ENCODE assay signal across 9 cellular contexts in genomic region chr3:156818890-156819289, GRCh38. TPM values are rescaled to one million over a fixed set of nuclear protein-coding genes. Genes with fewer than 3 reads are reported as not detected.
DNase-seq lines count a peak whose midpoint lies in the region; ATAC-seq, FAIRE-seq and TF ChIP-seq lines count a peak whose summit lies in the region.
"Had no signal": no experiment of that assay in that cellular context is flagged by ENCODE, and none has a peak within 500 bp of the region (broad histone marks: within the 10 kb centered on the region; RNA-seq: fewer than 3 reads in every experiment).

No MANE protein-coding gene starts in this region.

- TF ChIP-seq RAD21 in HepG2 (CRISPR knock-in tag; IDR thresholded peaks at IDR 0.05): no peak

- FAIRE-seq in HepG2 (lab: Jason Lieb, UNC): no peak

- no peak overlapping the region for H3K4me2 ChIP-seq in HepG2 (ENCODE audit: low read depth, low read length)

- ATAC-seq in CD4-positive, alpha-beta T cell (ENCODE audit: poor library complexity): no peak
- ATAC-seq in activated CD8-positive, alpha-beta T cell treated with anti-CD3 and anti-CD28 coated beads, Interleukin-2, amount 10 ng/mL, durations not matched to agents 7 days and 5 days: no peak
- ATAC-seq in HepG2 (peak; percentile 69; the same call in 2 of the 3 replicates), GM18861 (IDR thresholded peaks at IDR 0.05; ENCODE audit: unreplicated experiment) (no peak)

- H3K27ac ChIP-seq in CD4-positive, alpha-beta T cell (ENCODE audit: low read depth, low read length): no peak overlapping the region
- H3K27ac ChIP-seq in HepG2 (ENCODE audit: extremely low read length, insufficient read depth, low read length): no peak overlapping the region
- H3K27ac ChIP-seq: ascending aorta had no signal

- peaks cover 33% of the 10 kb centered on the region for H3K4me1 Mint-ChIP-seq in CD4-positive, alpha-beta T cell (ENCODE audit: low read depth)
- H3K4me1 Mint-ChIP-seq in activated CD8-positive, alpha-beta T cell treated with anti-CD3 and anti-CD28 coated beads, Interleukin-2, amount 10 ng/mL, durations not matched to agents 7 days and 5 days (ENCODE audit: low read depth): peaks cover 65% of the 10 kb centered on the region

- POLR2A ChIA-PET in CD4-positive, alpha-beta T cell (lab: Charles Lee): interaction anchor here (2.1 to 4.5 kb wide), 2 partner anchors 144 to 356 kb away, joined by 11 to 26 read pairs; partner anchors contain the start of gene TIPARP
- POLR2A ChIA-PET in activated CD8-positive, alpha-beta T cell treated with anti-CD3 and anti-CD28 coated beads, Interleukin-2, amount 10 ng/mL, durations not matched to agents 7 days and 5 days (lab: Charles Lee): no interaction called here
- POLR2A ChIA-PET in HepG2 (lab: Yijun Ruan, JAX): no interaction called here

- no peak overlapping the region for H3K4me3 ChIP-seq in HepG2 (replicated peaks in 1 of 3; ENCODE audit: insufficient read depth in 1 of 3, low read depth in 2 of 3, low read length in 3 of 3)
- H3K4me3 ChIP-seq: ascending aorta had no signal

- DNase-seq in CD4-positive, alpha-beta T cell: no peak
- DNase-seq in HS-27A (ENCODE audit: low read depth) (peak; percentile 52), HepG2 (ENCODE audit: low spot score) (no peak), NCI-H524 treated with DMSO at 0.1 percent for 48 hours (lab: John Stamatoyannopoulos, UW) (no peak), NCI-H1105 treated with DMSO at 0.1 percent for 48 hours (lab: John Stamatoyannopoulos, UW) (no peak), A172 (ENCODE audit: low spot score) (no peak)
- no peak for DNase-seq in activated CD8-positive, alpha-beta T cell treated with anti-CD3 and anti-CD28 coated beads, Interleukin-2, amount 10 ng/mL, durations not matched to agents 7 days and 5 days

- H3K27ac Mint-ChIP-seq in CD4-positive, alpha-beta T cell: no peak overlapping the region
- peak overlapping the region; percentile 43 for H3K27ac Mint-ChIP-seq in activated CD8-positive, alpha-beta T cell treated with anti-CD3 and anti-CD28 coated beads, Interleukin-2, amount 10 ng/mL, durations not matched to agents 7 days and 5 days

- no peak overlapping the region for H3K9ac ChIP-seq in HepG2 (ENCODE audit: insufficient read depth, low read depth, low read length)

- H3K79me2 ChIP-seq in HepG2 (ENCODE audit: insufficient read depth, low read length): no peaks in the 10 kb centered on the region

- no peak overlapping the region for H2AFZ ChIP-seq in HepG2 (ENCODE audit: low read length)

- no peak for TF ChIP-seq CTCF in CD4-positive, alpha-beta T cell (IDR thresholded peaks at IDR 0.05)
- no peak for TF ChIP-seq CTCF in HepG2 (CRISPR knock-in tag; IDR thresholded peaks at IDR 0.05)

- H3K36me3 Mint-ChIP-seq in CD4-positive, alpha-beta T cell (ENCODE audit: low read depth): no peaks in the 10 kb centered on the region
- peaks cover 20% of the 10 kb centered on the region for H3K36me3 Mint-ChIP-seq in activated CD8-positive, alpha-beta T cell treated with anti-CD3 and anti-CD28 coated beads, Interleukin-2, amount 10 ng/mL, durations not matched to agents 7 days and 5 days (ENCODE audit: low read depth)

- H3K4me3 Mint-ChIP-seq in CD4-positive, alpha-beta T cell: peak overlapping the region; percentile 6
- no peak overlapping the region for H3K4me3 Mint-ChIP-seq in activated CD8-positive, alpha-beta T cell treated with anti-CD3 and anti-CD28 coated beads, Interleukin-2, amount 10 ng/mL, durations not matched to agents 7 days and 5 days

- H3K27me3 Mint-ChIP-seq in CD4-positive, alpha-beta T cell: no peaks in the 10 kb centered on the region
- no peaks in the 10 kb centered on the region for H3K27me3 Mint-ChIP-seq in activated CD8-positive, alpha-beta T cell treated with anti-CD3 and anti-CD28 coated beads, Interleukin-2, amount 10 ng/mL, durations not matched to agents 7 days and 5 days (ENCODE audit: low read depth)

- TF ChIP-seq POLR2A in HepG2 (IDR thresholded peaks at IDR 0.05; ENCODE audit: insufficient read depth in 1 of 2, low read depth in 2 of 2, low read length in 2 of 2): no peak

- WGBS in HepG2 (ENCODE audit: low lambda C conversion rate): 53% methylated on average over 3 of the region's 3 CpGs

- no peaks in the 10 kb centered on the region for H4K20me1 ChIP-seq in HepG2 (ENCODE audit: insufficient read depth, low read length)

- no peak for TF ChIP-seq EP300 in HepG2 (IDR thresholded peaks at IDR 0.05; ENCODE audit: low read depth in 2 of 2, low read length in 2 of 2)
- no peak for TF ChIP-seq EP300 in HepG2 (CRISPR knock-in tag; IDR thresholded peaks at IDR 0.05; ENCODE audit: borderline replicate concordance)

- H3K9me3 ChIP-seq in CD4-positive, alpha-beta T cell (ENCODE audit: control insufficient read depth, low read length): no peaks in the 10 kb centered on the region
- H3K9me3 ChIP-seq in HepG2 (ENCODE audit: low read length): no peaks in the 10 kb centered on the region
- H3K9me3 ChIP-seq: ascending aorta had no signal

- peaks cover 9% of the 10 kb centered on the region; the same call in 1 of the 2 replicates for H3K4me1 ChIP-seq in HepG2 (ENCODE audit: insufficient read depth, low read length)
- H3K4me1 ChIP-seq: ascending aorta had no signal

- H3K27me3 ChIP-seq in CD4-positive, alpha-beta T cell (ENCODE audit: control insufficient read depth, insufficient read depth, low read length): no peaks in the 10 kb centered on the region
- H3K27me3 ChIP-seq in HepG2 (ENCODE audit: control insufficient read depth in 1 of 2, insufficient read depth in 2 of 2, low read length in 2 of 2): no peaks in the 10 kb centered on the region
- H3K27me3 ChIP-seq: ascending aorta had no signal

- intact Hi-C loops in CD4-positive, alpha-beta T cell (cut with DNase I, micrococcal nuclease): loop anchor here (5.0 to 10.0 kb wide), 5 partner anchors 142 to 944 kb away; partner anchors contain the start of genes GMPS (in 1 of the 2) and SSR3 (in 1 of the 2)
- intact Hi-C loops in HepG2 (cut with micrococcal nuclease; ENCODE audit: unreplicated experiment): loop anchor here (10.0 kb wide), 1 partner anchor 266 kb away; no protein-coding TSS in a partner anchor

- no peaks in the 10 kb centered on the region for H3K9me3 Mint-ChIP-seq in CD4-positive, alpha-beta T cell
- H3K9me3 Mint-ChIP-seq in activated CD8-positive, alpha-beta T cell treated with anti-CD3 and anti-CD28 coated beads, Interleukin-2, amount 10 ng/mL, durations not matched to agents 7 days and 5 days (ENCODE audit: insufficient read depth): peaks cover 13% of the 10 kb centered on the region

- H3K36me3 ChIP-seq in HepG2 (replicated peaks in 1 of 2; ENCODE audit: control insufficient read depth in 1 of 2, insufficient read depth in 2 of 2, low read length in 2 of 2): no peaks in the 10 kb centered on the region
- H3K36me3 ChIP-seq: ascending aorta had no signal

- BruUV-seq in HepG2 (replicated peaks; lab: Mats Ljungman, UMichigan): no TSS peak

- in situ Hi-C loops in HepG2 (cut with HindIII; ENCODE audit: extremely low pct_ligation_motif_present, low pct_unique_long_range_greater_than_20kb): no loop called here

- CTCF ChIA-PET in CD4-positive, alpha-beta T cell (lab: Charles Lee): no interaction called here
- CTCF ChIA-PET in activated CD8-positive, alpha-beta T cell treated with anti-CD3 and anti-CD28 coated beads, Interleukin-2, amount 10 ng/mL, durations not matched to agents 7 days and 5 days (lab: Charles Lee): no interaction called here
- CTCF ChIA-PET in HepG2 (lab: Yijun Ruan, JAX; ENCODE audit: low intra/inter-chr PET ratio, low total read pairs): no interaction called here

TF ChIP-seq in HepG2, 621 proteins besides CTCF, POLR2A, EP300 and RAD21 (continues in another document):
- peak; percentile 60; the same call in 1 of the 2 replicates for TF ChIP-seq TBX3 (IDR thresholded peaks at IDR 0.05; ENCODE audit: borderline replicate concordance)

RNA-seq across cellular contexts. Expression of gene LEKR1, which starts 7.3 kb away (rescaled TPM):
- total RNA-seq in CD4-positive, alpha-beta T cell: 1 to 10 TPM in 1 of 2 experiments, under 1 TPM in 1; 0.77 to 1.0 TPM
- under 1 TPM; 0.68 to 0.81 TPM for total RNA-seq in activated CD8-positive, alpha-beta T cell treated with anti-CD3 and anti-CD28 coated beads, Interleukin-2, amount 10 ng/mL, durations not matched to agents 7 days and 5 days
- 0.91 and 1.5 TPM in 2 replicates for total RNA-seq in HepG2 (2016; rRNA removed; fragmentation: Illumina TruSeq; extraction: Trizol)
- 0.61 and 0.79 TPM in 2 replicates for total RNA-seq in HepG2 (2016; cell fraction: cytosol; rRNA removed; fragmentation: Illumina TruSeq; extraction: Trizol; ENCODE audit: low read depth)
- 0.17 and 0.33 TPM in 2 replicates for total RNA-seq in HepG2 (2016; cell fraction: insoluble cytoplasmic fraction; rRNA removed; fragmentation: Illumina TruSeq; extraction: Trizol)
- 0.22 and 0.62 TPM in 2 replicates for total RNA-seq in HepG2 (2016; cell fraction: membrane; rRNA removed; fragmentation: Illumina TruSeq; extraction: Trizol)
- 2.9 TPM in 2 replicates for total RNA-seq in HepG2 (2016; cell fraction: nucleus; rRNA removed; fragmentation: Illumina TruSeq; extraction: Trizol)
- 0.39 and 0.49 TPM in 2 replicates for polyA plus RNA-seq in HepG2 (2011; rRNA removed)
- 0.04 and 0.42 TPM in 2 replicates for polyA plus RNA-seq in HepG2 (2011; cell fraction: cytosol; rRNA removed)
- polyA plus RNA-seq in HepG2 (2011; cell fraction: nucleus; rRNA removed): 0.14 and 0.33 TPM in 2 replicates
- polyA plus RNA-seq in HepG2 (2012): 0.25 and 0.63 TPM in 2 replicates
- 0.61 and 0.87 TPM in 2 replicates for polyA plus RNA-seq in HepG2 (2016; cell fraction: cytosol; fragmentation: Illumina TruSeq; extraction: Trizol; ENCODE audit: low read depth)
- 0.84 and 1.2 TPM in 2 replicates for polyA plus RNA-seq in HepG2 (2016; cell fraction: insoluble cytoplasmic fraction; fragmentation: Illumina TruSeq; extraction: Trizol; ENCODE audit: low read depth)
- polyA plus RNA-seq in HepG2 (2016; cell fraction: membrane; fragmentation: Illumina TruSeq; extraction: Trizol; ENCODE audit: low read depth): 0.22 and 0.51 TPM in 2 replicates
- polyA plus RNA-seq in HepG2 (2016; cell fraction: nucleus; fragmentation: Illumina TruSeq; extraction: Trizol; ENCODE audit: insufficient read depth, low read depth): 0.47 TPM in 1 of 2 replicates, not detected in the other
- polyA minus RNA-seq in HepG2 (2011; rRNA and poly(A)+ RNA removed; ENCODE audit: low replicate concordance): 0.18 and 1.6 TPM in 2 replicates
- polyA minus RNA-seq in HepG2 (2011; cell fraction: cytosol; rRNA and poly(A)+ RNA removed): not detected in 2 replicates
- 3.3 and 3.9 TPM in 2 replicates for polyA minus RNA-seq in HepG2 (2011; cell fraction: nucleus; rRNA and poly(A)+ RNA removed)
- total RNA-seq in A172 (2014; rRNA removed; shearing (Covaris generic)): 0.72 and 0.96 TPM in 2 replicates
- total RNA-seq: ascending aorta had no signal
